Comparison of ENCODE assay signal across 9 cellular contexts in genomic region chr1:192539450-192540132, GRCh38. TPM values are rescaled to one million over a fixed set of nuclear protein-coding genes. Genes with fewer than 3 reads are reported as not detected.
DNase-seq lines count a peak whose midpoint lies in the region; ATAC-seq and TF ChIP-seq lines count a peak whose summit lies in the region.
"Had no signal": no experiment of that assay in that cellular context is flagged by ENCODE, and none has a peak within 500 bp of the region (broad histone marks: within the 10 kb centered on the region; RNA-seq: fewer than 3 reads in every experiment).

No MANE protein-coding gene starts in this region.

- no peak overlapping the region for H3K4me3 ChIP-seq in CD4-positive, alpha-beta memory T cell (ENCODE audit: low read length in 2 of 2)
- no peak overlapping the region for H3K4me3 ChIP-seq in astrocyte of the cerebellum (ENCODE audit: low read depth, low read length)
- no peak overlapping the region for H3K4me3 ChIP-seq in stomach smooth muscle (ENCODE audit: low read length in 2 of 2)
- H3K4me3 ChIP-seq: K562 had no signal

- H3K4me3 Mint-ChIP-seq in CD4-positive, alpha-beta memory T cell: peak overlapping the region; percentile 13 to 83 (median 53)
- peak overlapping the region in 3 of 5 donors; percentile 2 to 74 (median 22) for H3K4me3 Mint-ChIP-seq in immature natural killer cell

- ATAC-seq in GM19463 (IDR thresholded peaks at IDR 0.05; ENCODE audit: unreplicated experiment): no peak
- ATAC-seq: K562 had no signal

- intact Hi-C loops in CD4-positive, alpha-beta memory T cell (cut with micrococcal nuclease): loop anchor here (1.0 to 2.0 kb wide), 2 partner anchors 8 to 35 kb away; partner anchors contain the start of gene RGS1

- H3K36me3 ChIP-seq in CD4-positive, alpha-beta memory T cell (ENCODE audit: insufficient read depth, low read length): no peaks in the 10 kb centered on the region
- no peaks in the 10 kb centered on the region for H3K36me3 ChIP-seq in stomach smooth muscle (ENCODE audit: control insufficient read depth in 2 of 2, insufficient read depth in 2 of 2, low read length in 2 of 2)

- H3K27me3 Mint-ChIP-seq in CD4-positive, alpha-beta memory T cell: no peaks in the 10 kb centered on the region
- H3K27me3 Mint-ChIP-seq in immature natural killer cell (ENCODE audit: low read depth in 3 of 3): peaks cover 0 to 2% (median 0%) of the 10 kb centered on the region in 3 donors

- no peaks in the 10 kb centered on the region for H3K36me3 Mint-ChIP-seq in CD4-positive, alpha-beta memory T cell
- H3K36me3 Mint-ChIP-seq in immature natural killer cell: no peaks in the 10 kb centered on the region

- H3K27me3 ChIP-seq in CD4-positive, alpha-beta memory T cell (ENCODE audit: insufficient read depth, low read length): no peaks in the 10 kb centered on the region
- no peaks in the 10 kb centered on the region for H3K27me3 ChIP-seq in stomach smooth muscle (ENCODE audit: control insufficient read depth in 1 of 2, insufficient read depth in 2 of 2, low read length in 2 of 2)

- no peak for TF ChIP-seq CTCF in astrocyte of the cerebellum (IDR thresholded peaks at IDR 0.05; ENCODE audit: low read depth, low read length, missing control alignments)

- CTCF ChIA-PET in CD4-positive, alpha-beta memory T cell (lab: Charles Lee; ENCODE audit: partially characterized antibody): interaction anchor here (1.0 to 1.6 kb wide), 11 partner anchors 9 to 65 kb away, joined by 3 to 7 read pairs (median 4); no protein-coding TSS in a partner anchor

- peak overlapping the region; percentile 73 to 97 (median 94) for H3K27ac Mint-ChIP-seq in CD4-positive, alpha-beta memory T cell
- peak overlapping the region; percentile 44 to 92 (median 79) for H3K27ac Mint-ChIP-seq in immature natural killer cell

- peaks cover 0 to 3% (median 0%) of the 10 kb centered on the region in 8 donors for H3K9me3 Mint-ChIP-seq in CD4-positive, alpha-beta memory T cell
- no peaks in the 10 kb centered on the region for H3K9me3 Mint-ChIP-seq in immature natural killer cell

- peak overlapping the region; percentile 15 for H3K27ac ChIP-seq in CD4-positive, alpha-beta memory T cell (ENCODE audit: low read depth, low read length)
- H3K27ac ChIP-seq in stomach smooth muscle (ENCODE audit: low read length): peak overlapping the region; percentile 92

- no peak for DNase-seq in CD4-positive, alpha-beta memory T cell
- DNase-seq in HT-29 (ENCODE audit: low spot score): peak; percentile 92
- DNase-seq in astrocyte of the cerebellum (ENCODE audit: low read depth): peak; percentile 99
- DNase-seq in immature natural killer cell: no peak
- no peak for DNase-seq in NCI-H1092 (lab: John Stamatoyannopoulos, UW)
- no peak for DNase-seq in globus pallidus (ENCODE audit: low spot score)

- peaks cover 46% of the 10 kb centered on the region for H3K4me1 ChIP-seq in CD4-positive, alpha-beta memory T cell (ENCODE audit: insufficient read depth, low read length)
- peaks cover 9% of the 10 kb centered on the region for H3K4me1 ChIP-seq in stomach smooth muscle (ENCODE audit: control insufficient read depth, insufficient read depth, low read length)

- peaks cover 28 to 52% (median 41%) of the 10 kb centered on the region in 4 donors for H3K4me1 Mint-ChIP-seq in CD4-positive, alpha-beta memory T cell
- H3K4me1 Mint-ChIP-seq in immature natural killer cell: peaks cover 38 to 45% of the 10 kb centered on the region in 2 donors

- in situ Hi-C loops in astrocyte of the cerebellum (cut with HindIII; ENCODE audit: low sequenced_read_pairs): no loop called here

- peak overlapping the region; percentile 52 to 66 for H3K9ac ChIP-seq in stomach smooth muscle (ENCODE audit: low read length in 2 of 2)

- no peaks in the 10 kb centered on the region for H3K9me3 ChIP-seq in CD4-positive, alpha-beta memory T cell (ENCODE audit: control insufficient read depth in 1 of 2, low read length in 2 of 2)
- no peaks in the 10 kb centered on the region for H3K9me3 ChIP-seq in stomach smooth muscle (ENCODE audit: control insufficient read depth in 2 of 2, low read length in 2 of 2)

- POLR2A ChIA-PET in CD4-positive, alpha-beta memory T cell (lab: Charles Lee; ENCODE audit: partially characterized antibody): interaction anchor here (0.6 to 2.0 kb wide), 11 partner anchors 12 to 248 kb away, joined by 3 to 20 read pairs (median 4); no protein-coding TSS in a partner anchor

RNA-seq across cellular contexts. Expression of gene RGS1, which starts 36.0 kb away (rescaled TPM):
- total RNA-seq in CD4-positive, alpha-beta memory T cell: 10 to 100 TPM in 1 of 2 experiments, 1 to 10 TPM in 1; 9.9 to 12.0 TPM
- 100 to 1,000 TPM in 1 of 2 donors, 10 to 100 TPM in 1; 17.7 to 120 TPM for polyA plus RNA-seq in CD4-positive, alpha-beta memory T cell
- total RNA-seq in HT-29 (2014; rRNA removed; shearing (Covaris generic)): not detected in 2 replicates
- 10 to 100 TPM; 35.5 to 51.9 (median 35.7) TPM for polyA plus RNA-seq in immature natural killer cell
- total RNA-seq: K562 had no signal
- polyA plus RNA-seq: K562 had no signal

Comparison
In these comparisons a context has a peak if more than half of its experiments do, and no peak if none do; other contexts are left out.
1. DNase-seq: peak in HT-29 (single experiment) and astrocyte of the cerebellum (single experiment); none in CD4-positive, alpha-beta memory T cell (0 of 5), immature natural killer cell (0 of 3), NCI-H1092 (single experiment) and globus pallidus (single experiment).
2. RNA of gene RGS1, which starts 36.0 kb away (total RNA-seq): 9.9 to 12.0 TPM in CD4-positive, alpha-beta memory T cell; not detected in HT-29; every median in the first group is over 10 times any median in the second.